9 cellular contexts compared by ENCODE assay signal in genomic region chr3:151084893-151085226, GRCh38. TPM values are rescaled to one million over a fixed set of nuclear protein-coding genes. Genes with fewer than 3 reads are reported as not detected.
A peak's percentile ranks its signal among the peaks of the same experiment; 100 is the strongest.
DNase-seq lines count a peak whose midpoint lies in the region; ATAC-seq, FAIRE-seq and TF ChIP-seq lines count a peak whose summit lies in the region.
"Had no signal": no experiment of that assay in that cellular context is flagged by ENCODE, and none has a peak within 500 bp of the region (broad histone marks: within the 10 kb centered on the region; RNA-seq: fewer than 3 reads in every experiment).

No MANE protein-coding gene starts in this region.

- DNase-seq in activated CD8-positive, alpha-beta memory T cell treated with anti-CD3 and anti-CD28 coated beads, Interleukin-2, amount 10 ng/mL, durations not matched to agents 7 days and 5 days = no peak
- DNase-seq in activated CD8-positive, alpha-beta memory T cell treated with anti-CD3 and anti-CD28 coated beads for 24 hours = no peak
- DNase-seq in HepG2 (ENCODE audit: low spot score) (no peak), thoracic aorta (ENCODE audit: low spot score) (no peak), DMS53 (lab: John Stamatoyannopoulos, UW) (no peak), NCI-H2171 treated with DMSO at 0.1 percent for 48 hours (lab: John Stamatoyannopoulos, UW) (no peak)
- no peak for DNase-seq in activated CD4-positive, alpha-beta T cell treated with anti-CD3 and anti-CD28 coated beads for 48 hours

- no peaks in the 10 kb centered on the region for H3K79me2 ChIP-seq in HepG2 (ENCODE audit: insufficient read depth, low read length)

- no peak for TF ChIP-seq CTCF in HepG2 (CRISPR knock-in tag; IDR thresholded peaks at IDR 0.05)
- TF ChIP-seq CTCF in thoracic aorta (IDR thresholded peaks at IDR 0.05) = no peak

- H3K27ac ChIP-seq in angular gyrus (ENCODE audit: low read depth, low read length) = peak overlapping the region; percentile 82
- no peak overlapping the region for H3K27ac ChIP-seq in HepG2 (ENCODE audit: extremely low read length, insufficient read depth, low read length)
- H3K27ac ChIP-seq in thoracic aorta = no peak overlapping the region
- H3K27ac ChIP-seq: foreskin keratinocyte had no signal

- intact Hi-C loops in HepG2 (cut with micrococcal nuclease; ENCODE audit: unreplicated experiment) = loop anchor here (5.0 to 10.0 kb wide), 2 partner anchors 62 to 160 kb away; no protein-coding TSS in a partner anchor

- no peak for TF ChIP-seq RAD21 in HepG2 (CRISPR knock-in tag; IDR thresholded peaks at IDR 0.05)

- H3K36me3 ChIP-seq in HepG2 (replicated peaks in 1 of 2; ENCODE audit: control insufficient read depth in 1 of 2, insufficient read depth in 2 of 2, low read length in 2 of 2) = no peaks in the 10 kb centered on the region
- H3K36me3 ChIP-seq in thoracic aorta = no peaks in the 10 kb centered on the region

- no TSS peak for BruUV-seq in HepG2 (replicated peaks; lab: Mats Ljungman, UMichigan)

- H3K4me2 ChIP-seq in HepG2 (ENCODE audit: low read depth, low read length) = peak overlapping the region; percentile 71

- no peak overlapping the region for H2AFZ ChIP-seq in HepG2 (ENCODE audit: low read length)

- TF ChIP-seq EP300 in HepG2 (IDR thresholded peaks at IDR 0.05; ENCODE audit: low read depth in 2 of 2, low read length in 2 of 2) (no peak), HepG2 (CRISPR knock-in tag; IDR thresholded peaks at IDR 0.05; ENCODE audit: borderline replicate concordance) (no peak)

- no peak for ATAC-seq in activated CD8-positive, alpha-beta memory T cell treated with anti-CD3 and anti-CD28 coated beads, Interleukin-2, amount 10 ng/mL, durations not matched to agents 7 days and 5 days
- ATAC-seq in HepG2 (no peak), thoracic aorta (ENCODE audit: insufficient number of reproducible peaks, low FRiP score, low read depth) (no peak)

- peaks cover 12% of the 10 kb centered on the region for H3K4me1 Mint-ChIP-seq in activated CD8-positive, alpha-beta memory T cell treated with anti-CD3 and anti-CD28 coated beads, Interleukin-2, amount 10 ng/mL, durations not matched to agents 7 days and 5 days

- H3K9me3 Mint-ChIP-seq in activated CD8-positive, alpha-beta memory T cell treated with anti-CD3 and anti-CD28 coated beads, Interleukin-2, amount 10 ng/mL, durations not matched to agents 7 days and 5 days (ENCODE audit: low read depth) = no peaks in the 10 kb centered on the region

- no peaks in the 10 kb centered on the region for H4K20me1 ChIP-seq in HepG2 (ENCODE audit: insufficient read depth, low read length)

- 66% methylated on average over 7 of the region's 14 CpGs for WGBS in HepG2 (ENCODE audit: low lambda C conversion rate)

- no peak overlapping the region for H3K9ac ChIP-seq in HepG2 (ENCODE audit: insufficient read depth, low read depth, low read length)

- no peaks in the 10 kb centered on the region for H3K36me3 Mint-ChIP-seq in activated CD8-positive, alpha-beta memory T cell treated with anti-CD3 and anti-CD28 coated beads, Interleukin-2, amount 10 ng/mL, durations not matched to agents 7 days and 5 days

- CTCF ChIA-PET in activated CD8-positive, alpha-beta memory T cell treated with anti-CD3 and anti-CD28 coated beads, Interleukin-2, amount 10 ng/mL, durations not matched to agents 7 days and 5 days (lab: Charles Lee) = interaction anchor here (2.2 to 4.1 kb wide), 5 partner anchors 9 to 62 kb away, joined by 5 to 37 read pairs (median 13); no protein-coding TSS in a partner anchor
- CTCF ChIA-PET in HepG2 (lab: Yijun Ruan, JAX; ENCODE audit: low intra/inter-chr PET ratio, low total read pairs) = no interaction called here

- peaks cover 9 to 36% of the 10 kb centered on the region in 2 experiments for H3K27me3 ChIP-seq in HepG2 (ENCODE audit: control insufficient read depth in 1 of 2, insufficient read depth in 2 of 2, low read length in 2 of 2)
- H3K27me3 ChIP-seq in thoracic aorta (replicated peaks; ENCODE audit: insufficient read depth) = no peaks in the 10 kb centered on the region

- peaks cover 63% of the 10 kb centered on the region for H3K27me3 Mint-ChIP-seq in activated CD8-positive, alpha-beta memory T cell treated with anti-CD3 and anti-CD28 coated beads, Interleukin-2, amount 10 ng/mL, durations not matched to agents 7 days and 5 days

- POLR2A ChIA-PET in HepG2 (lab: Yijun Ruan, JAX) = no interaction called here

- no peak overlapping the region for H3K27ac Mint-ChIP-seq in activated CD8-positive, alpha-beta memory T cell treated with anti-CD3 and anti-CD28 coated beads, Interleukin-2, amount 10 ng/mL, durations not matched to agents 7 days and 5 days

- H3K9me3 ChIP-seq in HepG2 (ENCODE audit: low read length) (no peaks in the 10 kb centered on the region), thoracic aorta (no peaks in the 10 kb centered on the region)

- no peak for FAIRE-seq in HepG2 (lab: Jason Lieb, UNC)

- peak overlapping the region; percentile 58 for H3K4me3 Mint-ChIP-seq in activated CD8-positive, alpha-beta memory T cell treated with anti-CD3 and anti-CD28 coated beads, Interleukin-2, amount 10 ng/mL, durations not matched to agents 7 days and 5 days

- peaks cover 12% of the 10 kb centered on the region for H3K4me1 ChIP-seq in HepG2 (ENCODE audit: insufficient read depth, low read length)
- H3K4me1 ChIP-seq in thoracic aorta (ENCODE audit: control insufficient read depth in 1 of 2, low read depth in 2 of 2) = peaks cover 0 to 16% of the 10 kb centered on the region in 2 donors
- H3K4me1 ChIP-seq: foreskin keratinocyte had no signal

- TF ChIP-seq POLR2A in HepG2 (IDR thresholded peaks at IDR 0.05; ENCODE audit: insufficient read depth in 1 of 2, low read depth in 2 of 2, low read length in 2 of 2) = no peak

- H3K4me3 ChIP-seq in HepG2 (replicated peaks in 1 of 3; ENCODE audit: insufficient read depth in 1 of 3, low read depth in 2 of 3, low read length in 3 of 3) (peak overlapping the region in 2 of 3 experiments; percentile 49 to 68; a peak in 4 of 6 replicates), thoracic aorta (peak overlapping the region; percentile 93)

- in situ Hi-C loops in HepG2 (cut with HindIII; ENCODE audit: extremely low pct_ligation_motif_present, low pct_unique_long_range_greater_than_20kb) = no loop called here

TF ChIP-seq in HepG2, 621 proteins besides CTCF, POLR2A, EP300 and RAD21 (continues in another document):
- TF ChIP-seq TFDP2 (CRISPR knock-in tag; IDR thresholded peaks at IDR 0.05) (no peak), ZNF124 (CRISPR knock-in tag; IDR thresholded peaks at IDR 0.05) (no peak), GPBP1L1 (CRISPR knock-in tag; IDR thresholded peaks at IDR 0.05) (no peak)

RNA-seq across cellular contexts. Expression of gene MED12L, which starts 0.6 kb away (rescaled TPM):
- 1 to 10 TPM; 2.2 to 3.2 TPM for total RNA-seq in activated CD8-positive, alpha-beta memory T cell treated with anti-CD3 and anti-CD28 coated beads, Interleukin-2, amount 10 ng/mL, durations not matched to agents 7 days and 5 days
- 0.64 and 0.81 TPM in 2 replicates for total RNA-seq in HepG2 (2016; rRNA removed; fragmentation: Illumina TruSeq; extraction: Trizol)
- total RNA-seq in HepG2 (2016; cell fraction: cytosol; rRNA removed; fragmentation: Illumina TruSeq; extraction: Trizol; ENCODE audit: low read depth) = 0.44 and 0.71 TPM in 2 replicates
- 0.54 and 0.61 TPM in 2 replicates for total RNA-seq in HepG2 (2016; cell fraction: insoluble cytoplasmic fraction; rRNA removed; fragmentation: Illumina TruSeq; extraction: Trizol)
- 0.48 and 0.59 TPM in 2 replicates for total RNA-seq in HepG2 (2016; cell fraction: membrane; rRNA removed; fragmentation: Illumina TruSeq; extraction: Trizol)
- total RNA-seq in HepG2 (2016; cell fraction: nucleus; rRNA removed; fragmentation: Illumina TruSeq; extraction: Trizol) = 1.1 and 1.4 TPM in 2 replicates
- 0.05 and 0.07 TPM in 2 replicates for polyA plus RNA-seq in HepG2 (2011; rRNA removed)
- polyA plus RNA-seq in HepG2 (2011; cell fraction: cytosol; rRNA removed) = 0.01 and 0.08 TPM in 2 replicates
- 0.21 and 0.24 TPM in 2 replicates for polyA plus RNA-seq in HepG2 (2011; cell fraction: nucleus; rRNA removed)
- polyA plus RNA-seq in HepG2 (2012) = 0.21 TPM in 1 of 2 replicates, not detected in the other
- 0.17 and 0.23 TPM in 2 replicates for polyA plus RNA-seq in HepG2 (2016; cell fraction: cytosol; fragmentation: Illumina TruSeq; extraction: Trizol; ENCODE audit: low read depth)
- polyA plus RNA-seq in HepG2 (2016; cell fraction: insoluble cytoplasmic fraction; fragmentation: Illumina TruSeq; extraction: Trizol; ENCODE audit: low read depth) = 0.08 and 0.13 TPM in 2 replicates
- polyA plus RNA-seq in HepG2 (2016; cell fraction: membrane; fragmentation: Illumina TruSeq; extraction: Trizol; ENCODE audit: low read depth) = 0.24 and 0.39 TPM in 2 replicates
- 0.52 and 1.2 TPM in 2 replicates for polyA plus RNA-seq in HepG2 (2016; cell fraction: nucleus; fragmentation: Illumina TruSeq; extraction: Trizol; ENCODE audit: insufficient read depth, low read depth)
- 0.12 and 0.21 TPM in 2 replicates for polyA minus RNA-seq in HepG2 (2011; rRNA and poly(A)+ RNA removed; ENCODE audit: low replicate concordance)
- 0.10 and 0.70 TPM in 2 replicates for polyA minus RNA-seq in HepG2 (2011; cell fraction: cytosol; rRNA and poly(A)+ RNA removed)
- 0.50 and 2.3 TPM in 2 replicates for polyA minus RNA-seq in HepG2 (2011; cell fraction: nucleus; rRNA and poly(A)+ RNA removed)
- total RNA-seq in thoracic aorta = 1 to 10 TPM in 1 of 2 donors, under 1 TPM in 1; 0.27 to 2.0 TPM
